ENCODE assay signal across 1 cellular context in genomic region chr12:101792046-101792931, GRCh38.
TF ChIP-seq lines count a peak whose summit lies in the region.

No MANE protein-coding gene starts in this region.

TF ChIP-seq in WTC11, 78 proteins besides CTCF, POLR2A, EP300 and RAD21 (continued from another document):
- TF ChIP-seq HMGXB4 (CRISPR knock-in tag; IDR thresholded peaks at IDR 0.05): no peak
- no peak for TF ChIP-seq ZNF219 (CRISPR knock-in tag; IDR thresholded peaks at IDR 0.05; ENCODE audit: borderline replicate concordance)
- no peak for TF ChIP-seq ZNF416 (CRISPR knock-in tag; IDR thresholded peaks at IDR 0.05)
- no peak for TF ChIP-seq NFYB (CRISPR knock-in tag; conservative IDR thresholded peaks at IDR 0.05; ENCODE audit: low read depth)
- TF ChIP-seq ZSCAN18 (CRISPR knock-in tag; IDR thresholded peaks at IDR 0.05): no peak
- TF ChIP-seq ZNF423 (CRISPR knock-in tag; IDR thresholded peaks at IDR 0.05): no peak
- no peak for TF ChIP-seq ZNF532 (CRISPR knock-in tag; IDR thresholded peaks at IDR 0.05; ENCODE audit: borderline replicate concordance)
- no peak for TF ChIP-seq ZNF121 (CRISPR knock-in tag; IDR thresholded peaks at IDR 0.05)
